In the genomic region with DNA sequence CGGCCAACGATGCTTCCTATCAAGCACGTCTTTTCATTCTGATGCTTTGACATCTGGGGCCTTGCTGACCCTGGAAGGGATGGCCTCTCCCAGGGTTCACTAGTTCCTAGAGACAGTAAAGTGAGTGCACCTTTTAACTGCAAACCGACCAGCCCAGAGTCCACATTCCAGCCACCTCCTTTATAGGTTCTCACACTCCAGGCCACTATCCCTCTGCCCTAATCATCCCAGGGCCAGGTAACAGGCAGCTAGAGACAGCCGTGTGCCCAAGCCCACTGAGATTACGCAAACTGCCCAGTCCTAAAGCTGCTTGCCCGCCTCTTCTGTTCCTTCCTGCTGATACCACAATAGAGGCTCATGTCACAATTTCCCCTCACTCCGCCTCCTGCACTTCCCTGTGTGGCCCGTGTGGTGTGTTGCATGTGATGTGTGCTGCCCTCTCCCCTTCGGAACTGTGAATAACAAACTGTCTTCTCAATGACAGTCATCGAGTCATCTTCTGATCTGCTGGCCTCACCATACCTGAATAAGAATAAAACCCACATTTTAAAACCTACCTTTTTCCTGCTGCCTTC, we compare ENCODE assay signal across 10 cellular contexts.
DNase-seq lines count a peak whose midpoint lies in the region; ATAC-seq lines count a peak whose summit lies in the region.
"Had no signal": no experiment of that assay in that cellular context is flagged by ENCODE, and none has a peak within 500 bp of the region (broad histone marks: within the 10 kb centered on the region; RNA-seq: fewer than 3 reads in every experiment).

No MANE protein-coding gene starts in this region.

- no peak for ATAC-seq in HG03095 (IDR thresholded peaks at IDR 0.05; ENCODE audit: unreplicated experiment)

- DNase-seq in MV-4-11 (lab: John Stamatoyannopoulos, UW) (peak; percentile 93), kidney tubule cell (ENCODE audit: low spot score) (peak; percentile 13), Ammon's horn (ENCODE audit: low spot score) (no peak), COLO668 (lab: John Stamatoyannopoulos, UW; ENCODE audit: unreplicated experiment) (no peak)
- DNase-seq in activated CD4-positive, CD25-positive, alpha-beta regulatory T cell treated with anti-CD3 and anti-CD28 coated beads, Interleukin-2, amount 50 U/mL, for 72 hours, result peak; percentile 33
- peak; percentile 26 to 58 for DNase-seq in stimulated activated CD8-positive, alpha-beta memory T cell treated with anti-CD3 and anti-CD28 coated beads, Interleukin-7, amount 100 ng/mL, for 48 hours (ENCODE audit: extremely low read depth in 1 of 2, low read depth in 1 of 2)
- DNase-seq: midbrain, NCI-H1092, SJCRH30 had no signal

Comparison
In these comparisons a context has a peak if more than half of its experiments do, and no peak if none do; other contexts are left out.
1. DNase-seq: peak in MV-4-11 (single experiment), activated CD4-positive, CD25-positive, alpha-beta regulatory T cell treated with anti-CD3 and anti-CD28 coated beads, Interleukin-2, amount 50 U/mL, for 72 hours (single experiment), kidney tubule cell (single experiment) and stimulated activated CD8-positive, alpha-beta memory T cell treated with anti-CD3 and anti-CD28 coated beads, Interleukin-7, amount 100 ng/mL, for 48 hours (2 of 2); none in Ammon's horn (single experiment) and COLO668 (single experiment).